ENCODE assay signal across 8 cellular contexts in genomic region chr6:149545258-149545753, GRCh38. TPM values are rescaled to one million over a fixed set of nuclear protein-coding genes. Genes with fewer than 3 reads are reported as not detected.
DNase-seq lines count a peak whose midpoint lies in the region; TF ChIP-seq lines count a peak whose summit lies in the region.

No MANE protein-coding gene starts in this region.

- peaks cover 0 to 8% (median 4%) of the 10 kb centered on the region in 4 donors for H3K36me3 ChIP-seq in sigmoid colon

- 0% methylated on average over 16 of the region's 16 CpGs for WGBS in sigmoid colon, 2 donors

- peaks cover 0 to 31% (median 23%) of the 10 kb centered on the region in 4 donors for H3K4me1 ChIP-seq in sigmoid colon

- no peak for TF ChIP-seq EP300 in sigmoid colon (IDR thresholded peaks at IDR 0.05)

- H3K9me3 ChIP-seq in sigmoid colon = no peaks in the 10 kb centered on the region

- H3K4me3 ChIP-seq in astrocyte of the spinal cord (ENCODE audit: low read depth, low read length) (peak overlapping the region; percentile 98), iPS-11a (ENCODE audit: low read depth, low read length) (peak overlapping the region; percentile 99), sigmoid colon (peak overlapping the region; percentile 78 to 99 (median 88))

- peak overlapping the region; percentile 94 to 99 (median 98) for H3K27ac ChIP-seq in sigmoid colon

- in situ Hi-C loops in astrocyte of the spinal cord (cut with HindIII; ENCODE audit: low sequenced_read_pairs) = no loop called here

- TF ChIP-seq CTCF in astrocyte of the spinal cord (IDR thresholded peaks at IDR 0.05; ENCODE audit: low read depth, low read length) (no peak), sigmoid colon (IDR thresholded peaks at IDR 0.05) (no peak)

- no peaks in the 10 kb centered on the region for H3K27me3 ChIP-seq in sigmoid colon

- intact Hi-C loops in sigmoid colon (cut with DNase I) = loop anchor here (2.0 to 10.0 kb wide), 3 partner anchors 21 to 379 kb away; partner anchors contain the start of genes GINM1, KATNA1 and RAET1G

- DNase-seq in NCI-H82 (lab: John Stamatoyannopoulos, UW) (peak; percentile 39), NCI-H82 treated with DMSO at 0.1 percent for 48 hours (lab: John Stamatoyannopoulos, UW; ENCODE audit: unreplicated experiment) (no peak), HT1080 (ENCODE audit: low read depth) (peak; percentile 63), T-helper 2 cell (peak; percentile 13 to 80 (median 64)), astrocyte of the spinal cord (ENCODE audit: low read depth, low spot score) (peak; percentile 79), sigmoid colon (peak; percentile 70), NCI-H446 (lab: John Stamatoyannopoulos, UW) (no peak)

- no peak for TF ChIP-seq POLR2A in sigmoid colon (IDR thresholded peaks at IDR 0.05)

RNA-seq across cellular contexts. Expression of gene PPIL4, which starts 0.5 kb away (rescaled TPM):
- 15.1 and 16.9 TPM in 2 replicates for total RNA-seq in HT1080 (2014; rRNA removed; shearing (Covaris generic))
- 17.0 and 24.0 TPM in 2 replicates for polyA plus RNA-seq in HT1080 (2015; cell fraction: cytosol; rRNA removed)
- polyA plus RNA-seq in HT1080 (2015; cell fraction: nucleus; rRNA removed) = 30.1 and 32.7 TPM in 2 replicates
- 10 to 100 TPM; 31.3 to 35.0 (median 31.9) TPM for total RNA-seq in sigmoid colon
- polyA plus RNA-seq in sigmoid colon = 10 to 100 TPM; 15.6 to 18.6 (median 17.6) TPM

RNA-seq across cellular contexts. Expression of gene GINM1, which starts 20.9 kb away (rescaled TPM):
- 29.5 and 31.3 TPM in 2 replicates for total RNA-seq in HT1080 (2014; rRNA removed; shearing (Covaris generic))
- polyA plus RNA-seq in HT1080 (2015; cell fraction: cytosol; rRNA removed) = 47.2 and 50.6 TPM in 2 replicates
- polyA plus RNA-seq in HT1080 (2015; cell fraction: nucleus; rRNA removed) = 23.9 and 28.9 TPM in 2 replicates
- 10 to 100 TPM; 61.6 to 82.4 (median 74.4) TPM for total RNA-seq in sigmoid colon
- 10 to 100 TPM; 15.5 to 32.6 (median 27.0) TPM for polyA plus RNA-seq in sigmoid colon

Comparison
In these comparisons a context has a peak if more than half of its experiments do, and no peak if none do; other contexts are left out.
1. DNase-seq: peak in NCI-H82 (single experiment), HT1080 (single experiment), T-helper 2 cell (5 of 5), astrocyte of the spinal cord (single experiment) and sigmoid colon (single experiment); none in NCI-H82 treated with DMSO at 0.1 percent for 48 hours (single experiment) and NCI-H446 (0 of 2).
2. Peak in every context shown above with its lines, with median percentiles within 50 percentile points of each other: H3K4me3 ChIP-seq.